In the genomic region with DNA sequence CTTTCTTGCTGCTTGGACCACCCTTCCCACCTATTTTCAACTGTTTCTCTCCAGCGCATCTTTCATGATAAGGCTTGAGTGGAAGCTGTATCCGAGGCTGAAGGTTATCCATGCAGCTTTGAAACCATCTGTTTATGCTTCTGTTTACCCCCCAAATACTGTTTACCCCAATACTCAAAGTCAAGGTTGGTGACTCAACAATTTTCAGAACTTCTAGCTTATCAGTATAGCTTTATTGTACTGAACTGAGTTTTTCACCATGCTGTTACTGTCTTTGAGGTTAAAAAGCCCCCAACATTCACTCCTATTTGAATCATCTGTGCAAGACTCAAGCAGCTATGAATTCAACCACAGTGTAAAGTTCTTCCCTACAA, we compare ENCODE assay signal across 21 cellular contexts. TPM values are rescaled to one million over a fixed set of nuclear protein-coding genes. Genes with fewer than 3 reads are reported as not detected.
A peak's percentile ranks its signal among the peaks of the same experiment; 100 is the strongest.
DNase-seq lines count a peak whose midpoint lies in the region; ATAC-seq, FAIRE-seq and TF ChIP-seq lines count a peak whose summit lies in the region.
"Had no signal": no experiment of that assay in that cellular context is flagged by ENCODE, and none has a peak within 500 bp of the region (broad histone marks: within the 10 kb centered on the region; RNA-seq: fewer than 3 reads in every experiment).

No MANE protein-coding gene starts in this region.

- H3F3A ChIP-seq in neural progenitor cell (ENCODE audit: low read depth), result peaks cover 22% of the 10 kb centered on the region

- H2AFZ ChIP-seq in OCI-LY7 (ENCODE audit: low read length), result peak overlapping the region; percentile 56; the same call in 1 of the 2 replicates
- H2AFZ ChIP-seq in K562 (ENCODE audit: low read depth, low read length), result peak overlapping the region; percentile 92
- peak overlapping the region; percentile 63 for H2AFZ ChIP-seq in neural progenitor cell (replicated peaks)

- H3K27me3 Mint-ChIP-seq in activated naive CD4-positive, alpha-beta T cell treated with anti-CD3 and anti-CD28 coated beads for 36 hours (ENCODE audit: low read depth), result no peaks in the 10 kb centered on the region
- H3K27me3 Mint-ChIP-seq in neural progenitor cell (ENCODE audit: insufficient read depth, low read depth), result no peaks in the 10 kb centered on the region

- CTCF ChIA-PET in activated naive CD4-positive, alpha-beta T cell treated with anti-CD3 and anti-CD28 coated beads for 36 hours (lab: Charles Lee), result interaction anchor here (0.9 to 1.4 kb wide), 5 partner anchors 28 to 233 kb away, joined by 3 to 9 read pairs (median 4); a partner anchor contains a TSS
- CTCF ChIA-PET in OCI-LY7 (lab: Charles Lee; ENCODE audit: unreplicated experiment), result interaction anchor here (0.5 kb wide), 1 partner anchor 236 kb away, joined by 3 read pairs; no protein-coding TSS in a partner anchor
- CTCF ChIA-PET in K562 (lab: Yijun Ruan, JAX; ENCODE audit: low intra/inter-chr PET ratio), result no interaction called here

- H3K4me1 ChIP-seq in OCI-LY7 (ENCODE audit: insufficient read depth, low read length, poor library complexity, severe bottlenecking) (peaks cover 14% of the 10 kb centered on the region), K562 (replicated peaks in 1 of 2; ENCODE audit: control insufficient read depth in 2 of 2, insufficient read depth in 2 of 2, low read length in 2 of 2) (peaks cover 18 to 23% of the 10 kb centered on the region in 2 experiments; a peak in 4 of 5 replicates), neural progenitor cell (peaks cover 13% of the 10 kb centered on the region)

- POLR2A ChIA-PET in OCI-LY7 (lab: Charles Lee), result interaction anchor here (0.6 to 0.9 kb wide), 2 partner anchors 147 to 522 kb away, joined by 3 read pairs; no protein-coding TSS in a partner anchor
- POLR2A ChIA-PET in K562 (lab: Yijun Ruan, JAX), result no interaction called here

- H3K27me3 ChIP-seq in K562 (ENCODE audit: control insufficient read depth in 2 of 2, insufficient read depth in 2 of 2, low read length in 2 of 2) (no peaks in the 10 kb centered on the region), neural progenitor cell (no peaks in the 10 kb centered on the region)
- H3K27me3 ChIP-seq: breast epithelium, esophagus squamous epithelium, testis had no signal

- H3K9me3 Mint-ChIP-seq in activated naive CD4-positive, alpha-beta T cell treated with anti-CD3 and anti-CD28 coated beads for 36 hours, result no peaks in the 10 kb centered on the region
- no peaks in the 10 kb centered on the region for H3K9me3 Mint-ChIP-seq in neural progenitor cell

- WGBS in K562 (ENCODE audit: insufficient coverage, low coverage, missing lambda C conversion rate), result 23% methylated on average over 2 of the region's 2 CpGs

- no peaks in the 10 kb centered on the region for H4K20me1 ChIP-seq in OCI-LY7 (ENCODE audit: insufficient read depth, low read length)
- no peaks in the 10 kb centered on the region for H4K20me1 ChIP-seq in K562 (replicated peaks; ENCODE audit: control insufficient read depth, insufficient read depth, low read length)
- H4K20me1 ChIP-seq in neural progenitor cell (ENCODE audit: low read depth), result peaks cover 5% of the 10 kb centered on the region

- H3K9me3 ChIP-seq in OCI-LY7 (ENCODE audit: low read length) (peaks cover 9% of the 10 kb centered on the region; the same call in 1 of the 2 replicates), K562 (replicated peaks; ENCODE audit: control insufficient read depth, insufficient read depth, low read depth, low read length) (peaks cover 3% of the 10 kb centered on the region; the same call in 1 of the 2 replicates), neural progenitor cell (ENCODE audit: low read depth) (no peaks in the 10 kb centered on the region)
- H3K9me3 ChIP-seq: breast epithelium, esophagus squamous epithelium, testis had no signal

- peaks cover 20% of the 10 kb centered on the region for H3K79me2 ChIP-seq in OCI-LY7 (ENCODE audit: insufficient read depth, low read depth, low read length)
- H3K79me2 ChIP-seq in K562 (ENCODE audit: control insufficient read depth, insufficient read depth, low read length), result peaks cover 39% of the 10 kb centered on the region
- H3K79me2 ChIP-seq in neural progenitor cell (ENCODE audit: low read depth), result peaks cover 35% of the 10 kb centered on the region

- H3K4me3 ChIP-seq in OCI-LY7 (ENCODE audit: low read depth, low read length, poor library complexity, severe bottlenecking) (no peak overlapping the region), K562 (no peak overlapping the region), neural progenitor cell (no peak overlapping the region)

- H3K9ac ChIP-seq in K562 (ENCODE audit: insufficient read depth in 1 of 2, low read depth in 2 of 2, low read length in 2 of 2) (no peak overlapping the region), neural progenitor cell (no peak overlapping the region)

- in situ Hi-C loops in K562 (cut with MboI), result no loop called here

- FAIRE-seq in K562 (lab: Jason Lieb, UNC), result peak; percentile 48

- TF ChIP-seq POLR2A in K562 (conservative IDR thresholded peaks at IDR 0.05), result no peak

- TF ChIP-seq RAD21 in K562 (CRISPR knock-in tag; conservative IDR thresholded peaks at IDR 0.05 in 1 of 2, IDR thresholded peaks at IDR 0.05 in 1 of 2), result no peak

- peaks cover 8% of the 10 kb centered on the region for H3K36me3 Mint-ChIP-seq in activated naive CD4-positive, alpha-beta T cell treated with anti-CD3 and anti-CD28 coated beads for 36 hours (ENCODE audit: low read depth)
- peaks cover 3% of the 10 kb centered on the region for H3K36me3 Mint-ChIP-seq in neural progenitor cell

- no peak for TF ChIP-seq CTCF in OCI-LY7 (conservative IDR thresholded peaks at IDR 0.05; ENCODE audit: low read length)
- TF ChIP-seq CTCF in K562 (IDR thresholded peaks at IDR 0.05 in 2 of 3, conservative IDR thresholded peaks at IDR 0.05 in 1 of 3; ENCODE audit: insufficient read depth in 2 of 3, low read depth in 1 of 3, low read length in 3 of 3), result no peak
- TF ChIP-seq CTCF in neural progenitor cell (IDR thresholded peaks at IDR 0.05), result no peak

- no peak overlapping the region for H3K27ac Mint-ChIP-seq in activated naive CD4-positive, alpha-beta T cell treated with anti-CD3 and anti-CD28 coated beads for 36 hours
- no peak overlapping the region for H3K27ac Mint-ChIP-seq in neural progenitor cell

- H3K27ac ChIP-seq in OCI-LY7 (ENCODE audit: low read depth, low read length, poor library complexity, severe bottlenecking) (no peak overlapping the region), K562 (ENCODE audit: extremely low read depth, low read depth, low read length) (no peak overlapping the region; the same call in 2 of the 3 replicates), neural progenitor cell (no peak overlapping the region)

- ATAC-seq in K562 (no peak), GM18870 (IDR thresholded peaks at IDR 0.05; ENCODE audit: unreplicated experiment) (no peak), GM18520 (IDR thresholded peaks at IDR 0.05; ENCODE audit: unreplicated experiment) (no peak)
- ATAC-seq: PC-3 had no signal

- no peak for DNase-seq in activated naive CD4-positive, alpha-beta T cell treated with anti-CD3 and anti-CD28 coated beads for 36 hours
- no peak for DNase-seq in activated naive CD4-positive, alpha-beta T cell (lab: John Stamatoyannopoulos, UW)
- DNase-seq in OCI-LY7 (ENCODE audit: low spot score) (no peak), K562 (ENCODE audit: extremely low read depth in 1 of 4, low spot score in 3 of 4) (no peak), neural progenitor cell (ENCODE audit: low spot score) (no peak), cortex of kidney (lab: John Stamatoyannopoulos, UW) (no peak)
- DNase-seq: esophagus squamous epithelium; KG1; left ventricle myocardium superior; NCI-H1092; NCI-H2081 treated with DMSO at 0.1 percent for 48 hours; NCI-H510A treated with DMSO at 0.1 percent for 48 hours; PC-3; stimulated activated CD4-positive, alpha-beta T cell treated with anti-CD3 and anti-CD28 coated beads, Interleukin-4, amount 100 ng/mL, for 1 hour; testis had no signal

- H3K4me1 Mint-ChIP-seq in activated naive CD4-positive, alpha-beta T cell treated with anti-CD3 and anti-CD28 coated beads for 36 hours (ENCODE audit: low read depth), result peaks cover 19% of the 10 kb centered on the region
- H3K4me1 Mint-ChIP-seq in neural progenitor cell, result peaks cover 13% of the 10 kb centered on the region

- intact Hi-C loops in activated naive CD4-positive, alpha-beta T cell treated with anti-CD3 and anti-CD28 coated beads for 36 hours (cut with micrococcal nuclease), result loop anchor here (2.0 kb wide), 2 partner anchors 425 to 545 kb away; a partner anchor contains a TSS
- intact Hi-C loops in OCI-LY7 (cut with micrococcal nuclease; ENCODE audit: unreplicated experiment) (loop anchor here (5.0 kb wide), 1 partner anchor 57 kb away; no protein-coding TSS in a partner anchor), K562 (cut with micrococcal nuclease) (no loop called here)

- no peak overlapping the region for H3K4me2 ChIP-seq in OCI-LY7 (ENCODE audit: low read length)
- no peak overlapping the region; the same call in 1 of the 2 replicates for H3K4me2 ChIP-seq in K562 (ENCODE audit: insufficient read depth, low read length)
- no peak overlapping the region for H3K4me2 ChIP-seq in neural progenitor cell

- no peaks in the 10 kb centered on the region for H3K9me1 ChIP-seq in K562 (ENCODE audit: control insufficient read depth, insufficient read depth, low read length)

- H3K36me3 ChIP-seq in OCI-LY7 (ENCODE audit: insufficient read depth, low read length) (peaks cover 4% of the 10 kb centered on the region; the same call in 1 of the 2 replicates), K562 (ENCODE audit: control insufficient read depth, insufficient read depth, low read length) (peaks cover 5% of the 10 kb centered on the region; the same call in 1 of the 3 replicates), neural progenitor cell (no peaks in the 10 kb centered on the region)
- H3K36me3 ChIP-seq: breast epithelium, esophagus squamous epithelium had no signal

- no peak for TF ChIP-seq EP300 in K562 (IDR thresholded peaks at IDR 0.05; ENCODE audit: low read length)

- H3K9me2 ChIP-seq in OCI-LY7 (ENCODE audit: insufficient read depth, low read length), result no peaks in the 10 kb centered on the region

- no TSS peak for BruUV-seq in OCI-LY7 (replicated peaks; lab: Mats Ljungman, UMichigan)
- BruUV-seq in K562 (replicated peaks; lab: Mats Ljungman, UMichigan), result no TSS peak

- H3K4me3 Mint-ChIP-seq in activated naive CD4-positive, alpha-beta T cell treated with anti-CD3 and anti-CD28 coated beads for 36 hours, result peak overlapping the region; percentile 23
- peak overlapping the region; percentile 71 for H3K4me3 Mint-ChIP-seq in neural progenitor cell

RNA-seq across cellular contexts. Expression of a gene that starts 1.1 kb away (rescaled TPM):
- 10 to 100 TPM; 74.6 to 82.0 TPM for total RNA-seq in activated naive CD4-positive, alpha-beta T cell treated with anti-CD3 and anti-CD28 coated beads for 36 hours
- 64.5 and 73.0 TPM in 2 replicates for total RNA-seq in OCI-LY7 (2014; rRNA removed; shearing (Covaris generic))
- total RNA-seq in OCI-LY7 (2022) (76.9 and 87.0 TPM in 2 replicates), K562 (2014; rRNA removed) (32.2 and 46.2 TPM in 2 replicates), K562 (2014; rRNA removed; fragmentation: Illumina TruSeq; extraction: Trizol) (20.6 and 20.9 TPM in 2 replicates), K562 (2015; rRNA removed; fragmentation: Illumina TruSeq; extraction: Trizol) (21.3 and 24.2 TPM in 2 replicates), K562 (2021) (55.1 and 60.9 TPM in 2 replicates), neural progenitor cell (ENCODE audit: low replicate concordance) (35.6 and 52.7 TPM in 2 replicates)
- 158 and 241 TPM in 2 replicates for total RNA-seq in K562 (2011; cell fraction: chromatin; rRNA removed; ENCODE audit: low replicate concordance)
- 103 and 108 TPM in 2 replicates for total RNA-seq in K562 (2011; cell fraction: nucleolus; rRNA removed)
- total RNA-seq in K562 (2011; cell fraction: nucleoplasm; rRNA removed), result 85.7 and 91.6 TPM in 2 replicates
- polyA plus RNA-seq in K562 (2011; rRNA removed) (6.8 and 10.6 TPM in 2 replicates), K562 (2014; fragmentation: Illumina TruSeq; extraction: Trizol) (33.2 and 33.9 TPM in 2 replicates), K562 (2014; fragmentation: Nextera tagmentation; extraction: Ambion mirVana) (1 to 10 TPM; 4.2 to 4.7 TPM), K562 (2014; rRNA removed) (17.7 and 19.3 TPM in 2 replicates)
- 9.2 and 11.7 TPM in 2 replicates for polyA plus RNA-seq in K562 (2011; cell fraction: cytosol; rRNA removed)
- 32.0 and 42.8 TPM in 2 replicates for polyA plus RNA-seq in K562 (2011; cell fraction: nucleus; rRNA removed)
- polyA plus RNA-seq in K562 (2012), result 35.2 and 37.2 TPM in 2 replicates
- polyA minus RNA-seq in K562 (2011; rRNA and poly(A)+ RNA removed), result 24.5 and 24.8 TPM in 2 replicates
- 32.0 and 42.5 TPM in 2 replicates for polyA minus RNA-seq in K562 (2011; cell fraction: cytosol; rRNA and poly(A)+ RNA removed)
- 32.0 and 41.9 TPM in 2 replicates for polyA minus RNA-seq in K562 (2011; cell fraction: nucleus; rRNA and poly(A)+ RNA removed)

RNA-seq across cellular contexts. Expression of a gene that starts 4.8 kb away (rescaled TPM):
- not detected for total RNA-seq in activated naive CD4-positive, alpha-beta T cell treated with anti-CD3 and anti-CD28 coated beads for 36 hours
- not detected in 2 replicates for total RNA-seq in OCI-LY7 (2014; rRNA removed; shearing (Covaris generic))
- not detected in 2 replicates for total RNA-seq in OCI-LY7 (2022)
- total RNA-seq in K562 (2011; cell fraction: chromatin; rRNA removed; ENCODE audit: low replicate concordance), result not detected in 2 replicates
- not detected in 2 replicates for total RNA-seq in K562 (2011; cell fraction: nucleolus; rRNA removed)
- not detected in 2 replicates for total RNA-seq in K562 (2011; cell fraction: nucleoplasm; rRNA removed)
- total RNA-seq in K562 (2014; rRNA removed), result not detected in 2 replicates
- total RNA-seq in K562 (2014; rRNA removed; fragmentation: Illumina TruSeq; extraction: Trizol), result not detected in 2 replicates
- total RNA-seq in K562 (2015; rRNA removed; fragmentation: Illumina TruSeq; extraction: Trizol), result not detected in 2 replicates
- not detected in 2 replicates for total RNA-seq in K562 (2021)
- not detected in 2 replicates for polyA plus RNA-seq in K562 (2011; rRNA removed)
- not detected in 2 replicates for polyA plus RNA-seq in K562 (2011; cell fraction: cytosol; rRNA removed)
- not detected in 2 replicates for polyA plus RNA-seq in K562 (2011; cell fraction: nucleus; rRNA removed)
- not detected in 2 replicates for polyA plus RNA-seq in K562 (2012)
- not detected in 2 replicates for polyA plus RNA-seq in K562 (2014; fragmentation: Illumina TruSeq; extraction: Trizol)
- polyA plus RNA-seq in K562 (2014; fragmentation: Nextera tagmentation; extraction: Ambion mirVana), result not detected
- not detected in 2 replicates for polyA plus RNA-seq in K562 (2014; rRNA removed)
- not detected in 2 replicates for polyA minus RNA-seq in K562 (2011; rRNA and poly(A)+ RNA removed)
- polyA minus RNA-seq in K562 (2011; cell fraction: cytosol; rRNA and poly(A)+ RNA removed), result not detected in 2 replicates
- not detected in 2 replicates for polyA minus RNA-seq in K562 (2011; cell fraction: nucleus; rRNA and poly(A)+ RNA removed)
- not detected in 2 replicates for total RNA-seq in neural progenitor cell (ENCODE audit: low replicate concordance)
- total RNA-seq: activated naive CD4-positive, alpha-beta T cell treated with anti-CD3 and anti-CD28 coated beads, Interleukin-2, amount 50 U/mL, for 72 hours; breast epithelium; esophagus squamous epithelium; left ventricle myocardium superior; PC-3; SK-MEL-5 had no signal
- polyA plus RNA-seq: AG04450 had no signal

RNA-seq across cellular contexts. Expression of a gene that starts 30.1 kb away (rescaled TPM):
- total RNA-seq in activated naive CD4-positive, alpha-beta T cell treated with anti-CD3 and anti-CD28 coated beads for 36 hours, result not detected
- total RNA-seq in OCI-LY7 (2014; rRNA removed; shearing (Covaris generic)), result not detected in 2 replicates
- not detected in 2 replicates for total RNA-seq in OCI-LY7 (2022)
- not detected in 2 replicates for total RNA-seq in K562 (2011; cell fraction: chromatin; rRNA removed; ENCODE audit: low replicate concordance)
- not detected in 2 replicates for total RNA-seq in K562 (2011; cell fraction: nucleolus; rRNA removed)
- not detected in 2 replicates for total RNA-seq in K562 (2011; cell fraction: nucleoplasm; rRNA removed)
- total RNA-seq in K562 (2014; rRNA removed), result not detected in 2 replicates
- total RNA-seq in K562 (2014; rRNA removed; fragmentation: Illumina TruSeq; extraction: Trizol), result not detected in 2 replicates
- not detected in 2 replicates for total RNA-seq in K562 (2015; rRNA removed; fragmentation: Illumina TruSeq; extraction: Trizol)
- not detected in 2 replicates for total RNA-seq in K562 (2021)
- polyA plus RNA-seq in K562 (2011; rRNA removed), result not detected in 2 replicates
- not detected in 2 replicates for polyA plus RNA-seq in K562 (2011; cell fraction: cytosol; rRNA removed)
- polyA plus RNA-seq in K562 (2011; cell fraction: nucleus; rRNA removed), result not detected in 2 replicates
- not detected in 2 replicates for polyA plus RNA-seq in K562 (2012)
- polyA plus RNA-seq in K562 (2014; fragmentation: Illumina TruSeq; extraction: Trizol), result not detected in 2 replicates
- not detected for polyA plus RNA-seq in K562 (2014; fragmentation: Nextera tagmentation; extraction: Ambion mirVana)
- polyA plus RNA-seq in K562 (2014; rRNA removed), result not detected in 2 replicates
- not detected in 2 replicates for polyA minus RNA-seq in K562 (2011; rRNA and poly(A)+ RNA removed)
- polyA minus RNA-seq in K562 (2011; cell fraction: cytosol; rRNA and poly(A)+ RNA removed), result not detected in 2 replicates
- polyA minus RNA-seq in K562 (2011; cell fraction: nucleus; rRNA and poly(A)+ RNA removed), result not detected in 2 replicates
- not detected in 2 replicates for total RNA-seq in neural progenitor cell (ENCODE audit: low replicate concordance)
- total RNA-seq: breast epithelium, esophagus squamous epithelium, PC-3, SK-MEL-5 had no signal

RNA-seq across cellular contexts. Expression of a gene that starts 35.8 kb away (rescaled TPM):
- total RNA-seq in activated naive CD4-positive, alpha-beta T cell treated with anti-CD3 and anti-CD28 coated beads for 36 hours, result 100 to 1,000 TPM; 107 to 125 TPM
- 168 and 252 TPM in 2 replicates for total RNA-seq in OCI-LY7 (2014; rRNA removed; shearing (Covaris generic))
- total RNA-seq in OCI-LY7 (2022), result 161 and 182 TPM in 2 replicates
- 42.1 and 59.0 TPM in 2 replicates for total RNA-seq in K562 (2011; cell fraction: chromatin; rRNA removed; ENCODE audit: low replicate concordance)
- total RNA-seq in K562 (2011; cell fraction: nucleolus; rRNA removed), result 56.4 and 60.1 TPM in 2 replicates
- total RNA-seq in K562 (2011; cell fraction: nucleoplasm; rRNA removed), result 58.1 and 60.2 TPM in 2 replicates
- total RNA-seq in K562 (2014; rRNA removed), result 173 and 205 TPM in 2 replicates
- total RNA-seq in K562 (2014; rRNA removed; fragmentation: Illumina TruSeq; extraction: Trizol), result 63.2 and 65.8 TPM in 2 replicates
- total RNA-seq in K562 (2015; rRNA removed; fragmentation: Illumina TruSeq; extraction: Trizol), result 48.4 and 61.0 TPM in 2 replicates
- total RNA-seq in K562 (2021), result 127 and 136 TPM in 2 replicates
- 159 and 170 TPM in 2 replicates for polyA plus RNA-seq in K562 (2011; rRNA removed)
- polyA plus RNA-seq in K562 (2011; cell fraction: cytosol; rRNA removed), result 165 and 353 TPM in 2 replicates
- 140 and 197 TPM in 2 replicates for polyA plus RNA-seq in K562 (2011; cell fraction: nucleus; rRNA removed)
- polyA plus RNA-seq in K562 (2012), result 120 and 196 TPM in 2 replicates
- polyA plus RNA-seq in K562 (2014; fragmentation: Illumina TruSeq; extraction: Trizol), result 24.0 and 45.8 TPM in 2 replicates
- polyA plus RNA-seq in K562 (2014; fragmentation: Nextera tagmentation; extraction: Ambion mirVana), result 10 to 100 TPM; 25.0 to 31.8 TPM
- polyA plus RNA-seq in K562 (2014; rRNA removed), result 209 and 281 TPM in 2 replicates
- polyA minus RNA-seq in K562 (2011; rRNA and poly(A)+ RNA removed), result 16.1 and 17.2 TPM in 2 replicates
- polyA minus RNA-seq in K562 (2011; cell fraction: cytosol; rRNA and poly(A)+ RNA removed), result 30.7 and 47.4 TPM in 2 replicates
- 18.3 and 21.0 TPM in 2 replicates for polyA minus RNA-seq in K562 (2011; cell fraction: nucleus; rRNA and poly(A)+ RNA removed)
- 34.5 and 85.3 TPM in 2 replicates for total RNA-seq in neural progenitor cell (ENCODE audit: low replicate concordance)

RNA-seq across cellular contexts. Expression of a gene that starts 43.3 kb away (rescaled TPM):
- total RNA-seq in activated naive CD4-positive, alpha-beta T cell treated with anti-CD3 and anti-CD28 coated beads for 36 hours, result under 1 TPM; 0.72 to 0.76 TPM
- 2.4 and 4.6 TPM in 2 replicates for total RNA-seq in OCI-LY7 (2014; rRNA removed; shearing (Covaris generic))
- total RNA-seq in OCI-LY7 (2022) (3.7 and 4.1 TPM in 2 replicates), K562 (2014; rRNA removed) (0.59 and 0.94 TPM in 2 replicates), K562 (2014; rRNA removed; fragmentation: Illumina TruSeq; extraction: Trizol) (not detected in 2 replicates), K562 (2015; rRNA removed; fragmentation: Illumina TruSeq; extraction: Trizol) (not detected in 2 replicates), K562 (2021) (not detected in 2 replicates), neural progenitor cell (ENCODE audit: low replicate concordance) (not detected in 2 replicates)
- 0.21 and 0.46 TPM in 2 replicates for total RNA-seq in K562 (2011; cell fraction: chromatin; rRNA removed; ENCODE audit: low replicate concordance)
- 0.33 TPM in 1 of 2 replicates, not detected in the other for total RNA-seq in K562 (2011; cell fraction: nucleolus; rRNA removed)
- 0.37 TPM in 1 of 2 replicates, not detected in the other for total RNA-seq in K562 (2011; cell fraction: nucleoplasm; rRNA removed)
- polyA plus RNA-seq in K562 (2011; rRNA removed) (0.08 and 0.15 TPM in 2 replicates), K562 (2014; fragmentation: Illumina TruSeq; extraction: Trizol) (not detected in 2 replicates), K562 (2014; fragmentation: Nextera tagmentation; extraction: Ambion mirVana) (1 to 10 TPM in 1 of 2 experiments, under 1 TPM in 1; 0.87 to 1.7 TPM), K562 (2014; rRNA removed) (0.05 and 0.30 TPM in 2 replicates)
- not detected in 2 replicates for polyA plus RNA-seq in K562 (2011; cell fraction: cytosol; rRNA removed)
- polyA plus RNA-seq in K562 (2011; cell fraction: nucleus; rRNA removed), result 0.17 and 0.20 TPM in 2 replicates
- 5.1 and 6.3 TPM in 2 replicates for polyA plus RNA-seq in K562 (2012)
- not detected in 2 replicates for polyA minus RNA-seq in K562 (2011; rRNA and poly(A)+ RNA removed)
- not detected in 2 replicates for polyA minus RNA-seq in K562 (2011; cell fraction: cytosol; rRNA and poly(A)+ RNA removed)
- polyA minus RNA-seq in K562 (2011; cell fraction: nucleus; rRNA and poly(A)+ RNA removed), result not detected in 2 replicates
